In genomic region chr20:25853718-25854381, GRCh38 we compare ENCODE assay signal across 8 cellular contexts.
A peak's percentile ranks its signal among the peaks of the same experiment; 100 is the strongest.
DNase-seq lines count a peak whose midpoint lies in the region; TF ChIP-seq lines count a peak whose summit lies in the region.
"Not testable (repeated sequence)": the region's sequence is repeated elsewhere in the genome, so short reads cannot be mapped to it uniquely, and the experiment has no call there.

No MANE protein-coding gene starts in this region.

- TF ChIP-seq CTCF in HEK293 (tag by site-specific recombination; IDR thresholded peaks at IDR 0.05); osteoblast (IDR thresholded peaks at IDR 0.05; ENCODE audit: extremely low read depth, low read depth, low read length): not testable (repeated sequence)

- not testable (repeated sequence) for H4K20me1 ChIP-seq in osteoblast (ENCODE audit: insufficient read depth, low read length)

- not testable (repeated sequence) for H3K36me3 ChIP-seq in HEK293 (ENCODE audit: control insufficient read depth in 2 of 2, insufficient read depth in 1 of 2, low read length in 2 of 2); osteoblast (ENCODE audit: insufficient read depth, low read length)

- POLR2A ChIA-PET in HEK293 (lab: Yijun Ruan, JAX): not testable (repeated sequence)

- DNase-seq in DMS53 treated with DMSO at 0.1 percent for 48 hours (lab: John Stamatoyannopoulos, UW; ENCODE audit: unreplicated experiment) (peak; percentile 57), NCI-H1105 (lab: John Stamatoyannopoulos, UW) (peak; percentile 80), SW480 (ENCODE audit: low spot score) (peak; percentile 88), fibroblast of the conjunctiva (ENCODE audit: low read depth) (peak; percentile 55), osteoblast (ENCODE audit: insufficient read length, low spot score, missing footprints) (peak; percentile 44)
- DNase-seq in activated gamma-delta T cell treated with anti-CD3 and anti-CD28 coated beads, Interleukin-2, amount 50 U/mL, for 16 hours (ENCODE audit: low read depth): peak; percentile 46
- DNase-seq in stimulated activated naive CD4-positive, alpha-beta T cell treated with Interleukin-2 at 50 U/mL for 16 hours (lab: John Stamatoyannopoulos, UW): peak; percentile 66

- H3K27me3 ChIP-seq in osteoblast (ENCODE audit: insufficient read depth, low read length): not testable (repeated sequence)

- CTCF ChIA-PET in HEK293 (lab: Yijun Ruan, JAX): not testable (repeated sequence)

- H3K27ac ChIP-seq in HEK293 (ENCODE audit: extremely low read depth, low read depth, low read length): not testable (repeated sequence)
- H3K27ac ChIP-seq in osteoblast (ENCODE audit: low read depth, low read length): peak overlapping the region; percentile 60

- H3K4me1 ChIP-seq in HEK293 (ENCODE audit: control insufficient read depth, insufficient read depth, low read length); osteoblast (ENCODE audit: insufficient read depth, low read length): not testable (repeated sequence)

- H2AFZ ChIP-seq in osteoblast (ENCODE audit: low read length): peak overlapping the region; percentile 95

- not testable (repeated sequence) for H3K9me3 ChIP-seq in HEK293 (ENCODE audit: control insufficient read depth, insufficient read depth, low read depth, low read length); osteoblast (ENCODE audit: low read depth, low read length)

- peak overlapping the region; percentile 39 for H3K4me3 ChIP-seq in HEK293 (ENCODE audit: low read depth, low read length)
- H3K4me3 ChIP-seq in osteoblast (ENCODE audit: insufficient read depth, low read length): peak overlapping the region; percentile 83

- H3K79me2 ChIP-seq in osteoblast (ENCODE audit: insufficient read depth, low read length): not testable (repeated sequence)

- H3K4me2 ChIP-seq in osteoblast (ENCODE audit: insufficient read depth, low read length): peak overlapping the region; percentile 85

TF ChIP-seq in HEK293, 187 proteins besides CTCF, POLR2A, EP300 and RAD21:
- TF ChIP-seq ZNF335 (tag by site-specific recombination; conservative IDR thresholded peaks at IDR 0.05): peak; percentile 62
TF ChIP-seq in HEK293: peak in this region for 1; not testable (repeated sequence) for 186.
